21 cellular contexts compared by ENCODE assay signal in the genomic region with DNA sequence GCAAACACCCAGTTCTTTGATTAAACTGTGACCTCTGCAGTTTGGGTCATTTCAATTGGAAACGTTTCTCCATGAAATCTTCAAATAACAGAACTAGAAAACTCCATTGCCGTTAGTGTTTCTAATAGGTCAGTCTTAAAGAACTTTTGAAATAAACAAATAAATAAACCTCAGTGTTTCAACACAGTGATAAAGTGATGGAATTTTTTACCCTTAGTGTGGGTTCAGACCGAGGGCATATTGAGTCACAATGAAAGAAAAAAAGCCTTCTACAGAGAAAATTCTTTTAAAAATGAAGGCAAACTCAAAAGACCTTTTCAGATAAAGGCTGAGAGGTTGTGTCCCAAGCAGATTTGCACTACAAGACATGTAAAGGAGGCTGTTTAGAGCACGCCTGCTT.
"Had no signal": no experiment of that assay in that cellular context is flagged by ENCODE, and none has a peak within 500 bp of the region (broad histone marks: within the 10 kb centered on the region; RNA-seq: fewer than 3 reads in every experiment).

No MANE protein-coding gene starts in this region.

- H3K4me1 ChIP-seq: gastrocnemius medialis, sigmoid colon, upper lobe of right lung had no signal

- H3K36me3 ChIP-seq: brain microvascular endothelial cell, gastrocnemius medialis, sigmoid colon, upper lobe of right lung had no signal

- H3K9me3 ChIP-seq: gastrocnemius medialis, sigmoid colon, upper lobe of right lung had no signal

- FAIRE-seq: colon, endothelial cell of umbilical vein had no signal

- DNase-seq: activated CD4-positive, alpha-beta memory T cell treated with anti-CD3 and anti-CD28 coated beads, Interleukin-2, amount 10 ng/mL, durations not matched to agents 7 days and 5 days; activated CD4-positive, alpha-beta T cell treated with anti-CD3 and anti-CD28 coated beads, Interleukin-2, amount 10 ng/mL, durations not matched to agents 24 days and 14 days; activated effector memory CD4-positive, alpha-beta T cell treated with Interleukin-2 at 50 U/mL for 16 hours; activated naive CD4-positive, alpha-beta T cell treated with anti-CD3 and anti-CD28 coated beads for 36 hours; activated naive CD8-positive, alpha-beta T cell treated with anti-CD3 and anti-CD28 coated beads, Interleukin-2, amount 10 ng/mL, durations not matched to agents 7 days and 5 days; activated T-cell treated with anti-CD3 and anti-CD28 coated beads, Interleukin-2, amount 50 U/mL, for 72 hours; brain microvascular endothelial cell; central memory CD4-positive, alpha-beta T cell; effector memory CD4-positive, alpha-beta T cell; gastrocnemius medialis; hippocampal formation; left ventricle myocardium superior; posterior cingulate gyrus; sigmoid colon; stimulated activated CD4-positive, alpha-beta T cell treated with anti-CD3 and anti-CD28 coated beads, Interleukin-4, amount 100 ng/mL, for 24 hours; stimulated activated naive CD4-positive, alpha-beta T cell treated with Interleukin-2 at 50 U/mL for 16 hours; upper lobe of right lung had no signal

- ATAC-seq: activated CD4-positive, CD25-positive, alpha-beta regulatory T cell treated with anti-CD3 and anti-CD28 coated beads, Interleukin-2, amount 50 U/mL, for 24 hours; activated T-cell treated with anti-CD3 and anti-CD28 coated beads, Interleukin-2, amount 50 U/mL, for 72 hours; esophagus mucosa; gastrocnemius medialis; left ventricle myocardium superior; upper lobe of right lung had no signal

- H3K27ac ChIP-seq: brain microvascular endothelial cell, gastrocnemius medialis, sigmoid colon, upper lobe of right lung had no signal

- H3K27me3 ChIP-seq: brain microvascular endothelial cell, gastrocnemius medialis, sigmoid colon, upper lobe of right lung had no signal

- H3K4me3 ChIP-seq: gastrocnemius medialis, sigmoid colon had no signal
